Comparison of ENCODE assay signal across 1 cellular context in genomic region chr6:169638915-169639314, GRCh38.
TF ChIP-seq lines count a peak whose summit lies in the region.

No MANE protein-coding gene starts in this region.

TF ChIP-seq in HCT116, 20 proteins besides CTCF, POLR2A, EP300 and RAD21 (continued from another document):
- TF ChIP-seq ZFX (IDR thresholded peaks at IDR 0.05) (no peak), ELF1 (IDR thresholded peaks at IDR 0.05; ENCODE audit: borderline replicate concordance, low read depth) (no peak), TCF7L2 (IDR thresholded peaks at IDR 0.05; ENCODE audit: borderline replicate concordance, extremely low read depth, insufficient read depth, insufficient read length) (no peak), EZH2phosphoT487 (IDR thresholded peaks at IDR 0.05; ENCODE audit: borderline replicate concordance) (no peak), SRF (IDR thresholded peaks at IDR 0.05; ENCODE audit: low read depth) (no peak)
